In the genomic region with DNA sequence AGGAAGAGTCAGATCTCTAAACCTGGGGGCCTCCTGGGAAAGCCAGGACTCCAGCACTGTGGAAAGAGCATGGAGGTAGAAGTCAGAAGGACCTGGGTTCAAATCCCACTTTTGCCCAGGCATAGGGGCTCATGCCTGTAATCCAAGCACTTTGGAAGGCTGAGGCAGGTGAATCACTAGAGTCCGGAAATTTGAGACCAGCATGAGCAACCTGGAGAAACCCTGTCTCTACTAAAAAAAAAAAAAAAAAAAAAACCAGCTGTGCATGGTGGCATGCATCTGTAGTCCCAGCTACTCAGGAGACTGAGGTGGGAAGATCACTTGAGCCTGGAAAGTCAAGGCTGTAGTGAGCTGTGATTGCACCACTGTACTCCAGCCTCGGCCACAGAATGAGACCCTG, we compare ENCODE assay signal across 33 cellular contexts. TPM values are rescaled to one million over a fixed set of nuclear protein-coding genes. Genes with fewer than 3 reads are reported as not detected.
"Had no signal": no experiment of that assay in that cellular context is flagged by ENCODE, and none has a peak within 500 bp of the region (broad histone marks: within the 10 kb centered on the region; RNA-seq: fewer than 3 reads in every experiment).

No MANE protein-coding gene starts in this region.

- H3K36me3 ChIP-seq: adrenal gland, breast epithelium, WERI-Rb-1 had no signal

- FAIRE-seq: astrocyte had no signal

- H3K27ac ChIP-seq: adrenal gland, body of pancreas, breast epithelium, WERI-Rb-1 had no signal

- DNase-seq: activated CD4-positive, alpha-beta T cell treated with anti-CD3 and anti-CD28 coated beads for 1 hour; activated CD4-positive, alpha-beta T cell treated with anti-CD3 and anti-CD28 coated beads for 48 hours; activated CD4-positive, CD25-positive, alpha-beta regulatory T cell; activated CD8-positive, alpha-beta T cell treated with anti-CD3 and anti-CD28 coated beads for 36 hours; activated effector memory CD4-positive, alpha-beta T cell treated with anti-CD3 and anti-CD28 coated beads, Interleukin-2, amount 50 U/mL, for 16 hours; activated naive CD4-positive, alpha-beta T cell; activated T-cell treated with anti-CD3 and anti-CD28 coated beads, Interleukin-2, amount 50 U/mL, for 1 hour; activated T-cell treated with anti-CD3 and anti-CD28 coated beads, Interleukin-2, amount 50 U/mL, for 72 hours; adrenal gland; body of pancreas; caudate nucleus; cerebellar nuclear complex; Karpas-422; NCI-H1048; NCI-H1105 treated with DMSO at 0.1 percent for 48 hours; NCI-H1436; NCI-H187; NCI-H2029 treated with DMSO at 0.1 percent for 48 hours; NCI-H2107; NCI-H345; NCI-H524 treated with DMSO at 0.1 percent for 48 hours; NCI-H748 treated with DMSO at 0.1 percent for 48 hours; NK-92 treated with Interleukin-12 subunit alpha and Interleukin-12 subunit beta, amount 100 ng/mL, for 24 hours; Right ventricle myocardium superior; SW 1271; T-helper 1 cell; T1000; WERI-Rb-1 had no signal

- H3K9me3 ChIP-seq: adrenal gland, body of pancreas, breast epithelium had no signal

- H3K27me3 ChIP-seq: adrenal gland, body of pancreas, breast epithelium had no signal

- H3K4me3 ChIP-seq: adrenal gland, body of pancreas, breast epithelium had no signal

- ATAC-seq: activated CD8-positive, alpha-beta T cell treated with anti-CD3 and anti-CD28 coated beads for 36 hours; activated naive CD4-positive, alpha-beta T cell treated with anti-CD3 and anti-CD28 coated beads, Interleukin-2, amount 50 U/mL, for 72 hours; activated T-cell treated with anti-CD3 and anti-CD28 coated beads, Interleukin-2, amount 50 U/mL, for 72 hours; activated T-helper 17 cell treated with anti-CD3 and anti-CD28 coated beads, Interleukin-2, amount 50 U/mL, for 72 hours; body of pancreas had no signal

RNA-seq across cellular contexts. Expression of a gene that starts 41.4 kb away (rescaled TPM):
- total RNA-seq: MCF 10A had no signal
